23 cellular contexts compared by ENCODE assay signal in genomic region chr6:30462482-30462881, GRCh38. TPM values are rescaled to one million over a fixed set of nuclear protein-coding genes. Genes with fewer than 3 reads are reported as not detected.
DNase-seq lines count a peak whose midpoint lies in the region; ATAC-seq, FAIRE-seq and TF ChIP-seq lines count a peak whose summit lies in the region.
"Had no signal": no experiment of that assay in that cellular context is flagged by ENCODE, and none has a peak within 500 bp of the region (broad histone marks: within the 10 kb centered on the region; RNA-seq: fewer than 3 reads in every experiment).

No MANE protein-coding gene starts in this region.

- H3K27me3 Mint-ChIP-seq in activated CD4-positive, alpha-beta T cell treated with anti-CD3 and anti-CD28 coated beads, Interleukin-2, amount 10 ng/mL, durations not matched to agents 24 days and 14 days: peaks cover 91% of the 10 kb centered on the region
- H3K27me3 Mint-ChIP-seq in CD4-positive, alpha-beta T cell: peaks cover 92% of the 10 kb centered on the region
- H3K27me3 Mint-ChIP-seq in immature natural killer cell (ENCODE audit: low read depth in 3 of 3): peaks cover 55 to 77% (median 71%) of the 10 kb centered on the region in 3 donors
- H3K27me3 Mint-ChIP-seq in MCF 10A (ENCODE audit: insufficient read depth, unreplicated experiment): peaks cover 98% of the 10 kb centered on the region

- FAIRE-seq in GM12891 (lab: Jason Lieb, UNC): no peak
- FAIRE-seq: A549, D721Med, GM12878, GM18507, H54 had no signal

- no peak overlapping the region for H3K4me3 ChIP-seq in tibial nerve
- H3K4me3 ChIP-seq: A549, GM12878 had no signal

- peaks cover 17% of the 10 kb centered on the region for H3K9me3 ChIP-seq in CD4-positive, alpha-beta T cell (ENCODE audit: control insufficient read depth, low read length)
- H3K9me3 ChIP-seq in tibial nerve: peaks cover 0 to 12% (median 0%) of the 10 kb centered on the region in 4 donors
- H3K9me3 ChIP-seq: A549 had no signal

- H3K36me3 Mint-ChIP-seq in activated CD4-positive, alpha-beta T cell treated with anti-CD3 and anti-CD28 coated beads, Interleukin-2, amount 10 ng/mL, durations not matched to agents 24 days and 14 days (ENCODE audit: low read depth): no peaks in the 10 kb centered on the region
- H3K36me3 Mint-ChIP-seq in CD4-positive, alpha-beta T cell (ENCODE audit: low read depth): no peaks in the 10 kb centered on the region
- H3K36me3 Mint-ChIP-seq in immature natural killer cell (peaks cover 0 to 9% (median 8%) of the 10 kb centered on the region in 3 donors), MCF 10A (ENCODE audit: insufficient read depth, unreplicated experiment) (no peaks in the 10 kb centered on the region)
- H3K36me3 Mint-ChIP-seq: CD4-positive, CD25-positive, alpha-beta regulatory T cell; CD8-positive, alpha-beta memory T cell had no signal

- intact Hi-C loops in activated CD4-positive, alpha-beta T cell treated with anti-CD3 and anti-CD28 coated beads, Interleukin-2, amount 10 ng/mL, durations not matched to agents 24 days and 14 days (cut with micrococcal nuclease): no loop called here
- intact Hi-C loops in CD4-positive, alpha-beta T cell (cut with DNase I, micrococcal nuclease): no loop called here
- intact Hi-C loops in MCF 10A (cut with micrococcal nuclease): no loop called here

- 45 to 56% methylated on average over 7 of the region's 7 CpGs for WGBS in tibial nerve, 2 donors

- no TSS peak for BruUV-seq in MCF 10A (replicated peaks; lab: Mats Ljungman, UMichigan)

- no peak for TF ChIP-seq CTCF in CD4-positive, alpha-beta T cell (IDR thresholded peaks at IDR 0.05)
- no peak for TF ChIP-seq CTCF in tibial nerve (IDR thresholded peaks at IDR 0.05)
- TF ChIP-seq CTCF in MCF 10A (IDR thresholded peaks at IDR 0.05; ENCODE audit: unreplicated experiment): no peak

- CTCF ChIA-PET in CD4-positive, alpha-beta T cell (lab: Charles Lee): interaction anchor here (0.5 to 1.5 kb wide), 2 partner anchors 19 to 53 kb away, joined by 5 to 6 read pairs; no protein-coding TSS in a partner anchor
- CTCF ChIA-PET in MCF 10A (lab: Yijun Ruan, JAX): interaction anchor here (1.1 kb wide), 1 partner anchor 9 kb away, joined by 3 read pairs; no protein-coding TSS in a partner anchor

- peaks cover 0 to 33% (median 16%) of the 10 kb centered on the region in 4 donors for H3K4me1 ChIP-seq in tibial nerve

- TF ChIP-seq EP300 in tibial nerve (IDR thresholded peaks at IDR 0.05): no peak

- H3K4me1 Mint-ChIP-seq in activated CD4-positive, alpha-beta T cell treated with anti-CD3 and anti-CD28 coated beads, Interleukin-2, amount 10 ng/mL, durations not matched to agents 24 days and 14 days: peaks cover 21% of the 10 kb centered on the region
- peaks cover 54% of the 10 kb centered on the region for H3K4me1 Mint-ChIP-seq in CD4-positive, alpha-beta T cell (ENCODE audit: low read depth)
- H3K4me1 Mint-ChIP-seq in immature natural killer cell (peaks cover 51 to 57% of the 10 kb centered on the region in 2 donors), MCF 10A (ENCODE audit: insufficient read depth, unreplicated experiment) (no peaks in the 10 kb centered on the region)

- peak overlapping the region; percentile 3 for H3K27ac Mint-ChIP-seq in activated CD4-positive, alpha-beta T cell treated with anti-CD3 and anti-CD28 coated beads, Interleukin-2, amount 10 ng/mL, durations not matched to agents 24 days and 14 days
- H3K27ac Mint-ChIP-seq in CD4-positive, alpha-beta T cell: no peak overlapping the region
- no peak overlapping the region for H3K27ac Mint-ChIP-seq in immature natural killer cell
- no peak overlapping the region for H3K27ac Mint-ChIP-seq in MCF 10A (ENCODE audit: low read depth, unreplicated experiment)

- no peak overlapping the region for H3K27ac ChIP-seq in CD4-positive, alpha-beta T cell (ENCODE audit: low read depth, low read length)
- no peak overlapping the region for H3K27ac ChIP-seq in tibial nerve
- H3K27ac ChIP-seq: A549, C4-2B had no signal

- no peak for TF ChIP-seq POLR2A in tibial nerve (IDR thresholded peaks at IDR 0.05)
- TF ChIP-seq POLR2A in GM12891 (IDR thresholded peaks at IDR 0.05; ENCODE audit: low read depth, low read length): no peak

- no peak for ATAC-seq in CD4-positive, alpha-beta T cell (ENCODE audit: poor library complexity)
- ATAC-seq: A549, GM12878 had no signal

- no peak overlapping the region for H3K4me3 Mint-ChIP-seq in activated CD4-positive, alpha-beta T cell treated with anti-CD3 and anti-CD28 coated beads, Interleukin-2, amount 10 ng/mL, durations not matched to agents 24 days and 14 days
- peak overlapping the region; percentile 25 for H3K4me3 Mint-ChIP-seq in CD4-positive, alpha-beta T cell
- H3K4me3 Mint-ChIP-seq in immature natural killer cell (peak overlapping the region in 3 of 5 donors; percentile 15 to 86 (median 28)), MCF 10A (ENCODE audit: unreplicated experiment) (no peak overlapping the region)

- peaks cover 96% of the 10 kb centered on the region for H3K27me3 ChIP-seq in CD4-positive, alpha-beta T cell (ENCODE audit: control insufficient read depth, insufficient read depth, low read length)
- H3K27me3 ChIP-seq in tibial nerve: peaks cover 6 to 100% of the 10 kb centered on the region in 2 donors

- no peak for DNase-seq in activated CD4-positive, alpha-beta T cell treated with anti-CD3 and anti-CD28 coated beads, Interleukin-2, amount 10 ng/mL, durations not matched to agents 24 days and 14 days
- DNase-seq in activated CD4-positive, alpha-beta T cell treated with anti-CD3 and anti-CD28 coated beads for 4 hours: no peak
- no peak for DNase-seq in CD4-positive, alpha-beta T cell
- DNase-seq in immature natural killer cell (no peak), tibial nerve (ENCODE audit: low spot score in 2 of 2) (no peak), GM12891 (ENCODE audit: insufficient read length, low spot score) (no peak), MCF 10A (ENCODE audit: unreplicated experiment) (no peak)
- DNase-seq: 8988T; ACHN; CD4-positive, CD25-positive, alpha-beta regulatory T cell; CD8-positive, alpha-beta memory T cell; DMS 273 treated with DMSO at 0.1 percent for 48 hours; DMS79; EL; GDM1; GOT3; HCEC 1CT had no signal

- POLR2A ChIA-PET in CD4-positive, alpha-beta T cell (lab: Charles Lee): interaction anchor here (1.6 to 4.2 kb wide), 2 partner anchors 11 to 28 kb away, joined by 4 to 32 read pairs; no protein-coding TSS in a partner anchor
- POLR2A ChIA-PET in MCF 10A (lab: Yijun Ruan, JAX): interaction anchor here (0.7 kb wide), 1 partner anchor 1806 kb away, joined by 4 read pairs; no protein-coding TSS in a partner anchor

- no peaks in the 10 kb centered on the region for H3K36me3 ChIP-seq in tibial nerve

- H3K9me3 Mint-ChIP-seq in activated CD4-positive, alpha-beta T cell treated with anti-CD3 and anti-CD28 coated beads, Interleukin-2, amount 10 ng/mL, durations not matched to agents 24 days and 14 days: peaks cover 8% of the 10 kb centered on the region
- no peaks in the 10 kb centered on the region for H3K9me3 Mint-ChIP-seq in CD4-positive, alpha-beta T cell
- peaks cover 7 to 18% (median 15%) of the 10 kb centered on the region in 6 donors for H3K9me3 Mint-ChIP-seq in immature natural killer cell
- H3K9me3 Mint-ChIP-seq in MCF 10A (ENCODE audit: unreplicated experiment): peaks cover 7% of the 10 kb centered on the region

TF ChIP-seq in GM12891, 5 proteins besides CTCF, POLR2A, EP300 and RAD21:
- TF ChIP-seq POU2F2 (IDR thresholded peaks at IDR 0.05; ENCODE audit: low read depth, low read length): no peak
- TF ChIP-seq PAX5 (IDR thresholded peaks at IDR 0.05; ENCODE audit: insufficient read depth, low read length, severe bottlenecking): no peak
- TF ChIP-seq SPI1 (IDR thresholded peaks at IDR 0.05; ENCODE audit: low read depth, low read length): no peak
- TF ChIP-seq TAF1 (IDR thresholded peaks at IDR 0.05; ENCODE audit: low read depth, low read length): no peak
- TF ChIP-seq POLR2AphosphoS5 (IDR thresholded peaks at IDR 0.05; ENCODE audit: low read depth, low read length): no peak
TF ChIP-seq in GM12891: peak in this region for 0.

RNA-seq across cellular contexts. Expression of gene HLA-E, which starts 26.8 kb away (rescaled TPM):
- total RNA-seq in activated CD4-positive, alpha-beta T cell treated with anti-CD3 and anti-CD28 coated beads, Interleukin-2, amount 10 ng/mL, durations not matched to agents 24 days and 14 days: 484 and 488 TPM in 2 replicates
- total RNA-seq in CD4-positive, alpha-beta T cell: 1,000 to 10,000 TPM; 1,136 to 1,173 TPM
- 1,000 to 10,000 TPM; 2,819 to 4,179 (median 3,086) TPM for polyA plus RNA-seq in immature natural killer cell
- 100 to 1,000 TPM; 483 to 900 (median 631) TPM for total RNA-seq in tibial nerve
- 359 TPM for polyA plus RNA-seq in GM12891 (2012; ENCODE audit: low read depth, missing spikeins)
- 83.6 and 103 TPM in 2 replicates for total RNA-seq in MCF 10A (2022)

Comparison
In these comparisons a context has a peak if more than half of its experiments do, and no peak if none do; other contexts are left out.
1. H3K4me3 Mint-ChIP-seq: peak in CD4-positive, alpha-beta T cell (single experiment) and immature natural killer cell (3 of 5); none in activated CD4-positive, alpha-beta T cell treated with anti-CD3 and anti-CD28 coated beads, Interleukin-2, amount 10 ng/mL, durations not matched to agents 24 days and 14 days (single experiment) and MCF 10A (single experiment).